In genomic region chr10:114911052-114911697, GRCh38 we compare ENCODE assay signal across 12 cellular contexts. TPM values are rescaled to one million over a fixed set of nuclear protein-coding genes. Genes with fewer than 3 reads are reported as not detected.
A peak's percentile ranks its signal among the peaks of the same experiment; 100 is the strongest.
DNase-seq lines count a peak whose midpoint lies in the region; ATAC-seq and TF ChIP-seq lines count a peak whose summit lies in the region.
"Had no signal": no experiment of that assay in that cellular context is flagged by ENCODE, and none has a peak within 500 bp of the region (broad histone marks: within the 10 kb centered on the region; RNA-seq: fewer than 3 reads in every experiment).

No MANE protein-coding gene starts in this region.

- no peaks in the 10 kb centered on the region for H3K9me3 Mint-ChIP-seq in MCF 10A (ENCODE audit: unreplicated experiment)
- H3K9me3 Mint-ChIP-seq in T-cell: no peaks in the 10 kb centered on the region
- H3K9me3 Mint-ChIP-seq: activated B cell treated with CpG ODN at 0.5 μM for 24 hours; activated naive CD8-positive, alpha-beta T cell treated with anti-CD3 and anti-CD28 coated beads, Interleukin-2, amount 10 ng/mL, durations not matched to agents 7 days and 5 days had no signal

- H3K27me3 ChIP-seq in left lung: no peaks in the 10 kb centered on the region

- no peak for DNase-seq in mucosa of descending colon
- DNase-seq in DMS79 treated with DMSO at 0.1 percent for 48 hours (lab: John Stamatoyannopoulos, UW): no peak
- no peak for DNase-seq in MCF 10A (ENCODE audit: unreplicated experiment)
- DNase-seq in T-cell: no peak
- no peak for DNase-seq in left lung
- DNase-seq: activated B cell treated with CpG ODN at 0.5 μM for 24 hours; activated naive CD8-positive, alpha-beta T cell treated with anti-CD3 and anti-CD28 coated beads, Interleukin-2, amount 10 ng/mL, durations not matched to agents 7 days and 5 days; NCI-H2171 treated with DMSO at 0.1 percent for 48 hours had no signal

- BruUV-seq in MCF 10A (replicated peaks; lab: Mats Ljungman, UMichigan): no TSS peak

- peak; percentile 65 for ATAC-seq in GM18909 (IDR thresholded peaks at IDR 0.05; ENCODE audit: poor library complexity, unreplicated experiment)
- peak; percentile 71 for ATAC-seq in GM21619 (IDR thresholded peaks at IDR 0.05; ENCODE audit: unreplicated experiment)
- ATAC-seq in HG03354 (IDR thresholded peaks at IDR 0.05; ENCODE audit: poor library complexity, severe bottlenecking, unreplicated experiment): peak; percentile 59
- peak; percentile 9 for ATAC-seq in mucosa of descending colon
- no peak for ATAC-seq in T-cell (replicated peaks in 1 of 4)
- ATAC-seq in left lung: no peak
- ATAC-seq: sciatic nerve had no signal

- no peaks in the 10 kb centered on the region for H3K36me3 Mint-ChIP-seq in MCF 10A (ENCODE audit: insufficient read depth, unreplicated experiment)
- H3K36me3 Mint-ChIP-seq in T-cell: no peaks in the 10 kb centered on the region
- H3K36me3 Mint-ChIP-seq: activated naive CD8-positive, alpha-beta T cell treated with anti-CD3 and anti-CD28 coated beads, Interleukin-2, amount 10 ng/mL, durations not matched to agents 7 days and 5 days had no signal

- H3K4me1 Mint-ChIP-seq in MCF 10A (ENCODE audit: insufficient read depth, unreplicated experiment): peaks cover 5% of the 10 kb centered on the region
- H3K4me1 Mint-ChIP-seq in T-cell: peaks cover 0 to 2% (median 0%) of the 10 kb centered on the region in 3 donors
- H3K4me1 Mint-ChIP-seq: activated B cell treated with CpG ODN at 0.5 μM for 24 hours had no signal

- H3K4me1 ChIP-seq in mucosa of descending colon (ENCODE audit: low read depth) (no peaks in the 10 kb centered on the region), left lung (no peaks in the 10 kb centered on the region)

- H3K4me3 ChIP-seq in mucosa of descending colon: no peak overlapping the region
- H3K4me3 ChIP-seq in left lung: no peak overlapping the region

- no peak overlapping the region for H3K27ac ChIP-seq in left lung

- H3K9me3 ChIP-seq in mucosa of descending colon (no peaks in the 10 kb centered on the region), left lung (no peaks in the 10 kb centered on the region)

- TF ChIP-seq CTCF in mucosa of descending colon (IDR thresholded peaks at IDR 0.05): no peak
- TF ChIP-seq CTCF in MCF 10A (IDR thresholded peaks at IDR 0.05; ENCODE audit: unreplicated experiment): no peak
- no peak for TF ChIP-seq CTCF in left lung (IDR thresholded peaks at IDR 0.05)

- H3K4me3 Mint-ChIP-seq in MCF 10A (ENCODE audit: unreplicated experiment) (no peak overlapping the region), T-cell (no peak overlapping the region)
- H3K4me3 Mint-ChIP-seq: activated B cell treated with CpG ODN at 0.5 μM for 24 hours; activated naive CD8-positive, alpha-beta T cell treated with anti-CD3 and anti-CD28 coated beads, Interleukin-2, amount 10 ng/mL, durations not matched to agents 7 days and 5 days had no signal

- no peaks in the 10 kb centered on the region for H3K36me3 ChIP-seq in mucosa of descending colon (ENCODE audit: low read depth)
- H3K36me3 ChIP-seq in left lung: no peaks in the 10 kb centered on the region

- intact Hi-C loops in mucosa of descending colon (cut with DNase I, micrococcal nuclease): no loop called here
- intact Hi-C loops in MCF 10A (cut with micrococcal nuclease): no loop called here
- intact Hi-C loops in left lung (cut with DNase I): no loop called here

- H3K27ac Mint-ChIP-seq in MCF 10A (ENCODE audit: low read depth, unreplicated experiment) (no peak overlapping the region), T-cell (no peak overlapping the region)
- H3K27ac Mint-ChIP-seq: activated B cell treated with CpG ODN at 0.5 μM for 24 hours; activated naive CD8-positive, alpha-beta T cell treated with anti-CD3 and anti-CD28 coated beads, Interleukin-2, amount 10 ng/mL, durations not matched to agents 7 days and 5 days had no signal

- CTCF ChIA-PET in MCF 10A (lab: Yijun Ruan, JAX): interaction anchor here (0.6 to 0.7 kb wide), 2 partner anchors 630 to 787 kb away, joined by 4 read pairs; no protein-coding TSS in a partner anchor
- CTCF ChIA-PET in T-cell (lab: Charles Lee): no interaction called here

- POLR2A ChIA-PET in MCF 10A (lab: Yijun Ruan, JAX) (no interaction called here), T-cell (lab: Charles Lee) (no interaction called here)

- H3K27me3 Mint-ChIP-seq in MCF 10A (ENCODE audit: insufficient read depth, unreplicated experiment) (no peaks in the 10 kb centered on the region), T-cell (peaks cover 0 to 3% of the 10 kb centered on the region in 2 donors)
- H3K27me3 Mint-ChIP-seq: activated B cell treated with CpG ODN at 0.5 μM for 24 hours had no signal

RNA-seq across cellular contexts. Expression of gene TRUB1, which starts 26.8 kb away (rescaled TPM):
- total RNA-seq in mucosa of descending colon (10 to 100 TPM; 13.3 to 16.5 (median 15.9) TPM), MCF 10A (2022) (23.4 and 29.2 TPM in 2 replicates), T-cell (10 to 100 TPM in 3 of 5 donors, 1 to 10 TPM in 2; 8.8 to 17.0 (median 11.0) TPM), left lung (10 to 100 TPM; 11.8 to 14.7 TPM)

Comparison
In these comparisons a context has a peak if more than half of its experiments do, and no peak if none do; other contexts are left out.
1. ATAC-seq: peak in GM18909 (single experiment), GM21619 (single experiment), HG03354 (single experiment) and mucosa of descending colon (single experiment); none in T-cell (0 of 4) and left lung (single experiment).